33 cellular contexts compared by ENCODE assay signal in the genomic region with DNA sequence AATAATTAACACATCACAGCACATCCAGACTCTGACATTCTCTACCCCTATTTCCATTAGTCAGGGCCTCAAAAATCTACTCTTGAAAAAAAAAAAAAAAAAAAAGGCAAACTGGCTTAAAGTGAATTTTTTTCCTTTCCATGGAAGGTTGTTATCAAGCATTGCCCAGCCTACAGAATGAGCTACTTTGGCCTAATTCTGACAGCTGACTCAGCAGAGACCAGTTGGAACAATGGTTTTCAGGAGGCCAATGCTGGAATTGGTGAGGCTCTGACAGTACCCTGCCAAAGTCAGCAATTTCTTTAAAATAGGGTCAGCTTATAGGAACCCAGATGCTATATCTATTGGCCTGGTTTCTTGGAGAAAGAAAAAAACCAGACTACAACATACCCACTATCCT.
"Had no signal": no experiment of that assay in that cellular context is flagged by ENCODE, and none has a peak within 500 bp of the region (broad histone marks: within the 10 kb centered on the region; RNA-seq: fewer than 3 reads in every experiment).

No MANE protein-coding gene starts in this region.

- H2AFZ ChIP-seq: PC-9 had no signal

- H3K4me3 Mint-ChIP-seq: activated CD4-positive, alpha-beta memory T cell treated with anti-CD3 and anti-CD28 coated beads for 36 hours; activated naive CD4-positive, alpha-beta T cell treated with anti-CD3 and anti-CD28 coated beads for 36 hours; activated naive CD8-positive, alpha-beta T cell; activated naive CD8-positive, alpha-beta T cell treated with anti-CD3 and anti-CD28 coated beads, Interleukin-2, amount 50 U/mL, for 24 hours; activated T-cell treated with anti-CD3 and anti-CD28 coated beads, Interleukin-2, amount 50 U/mL, for 4 hours; activated T-helper 1 cell treated with anti-CD3 and anti-CD28 coated beads, Interleukin-12 subunit alpha, Interleukin-12 subunit beta, Interleukin-2, Interleukin-4 antibody, amounts not matched to agents 30 ng/mL and 10 ng/mL and 1 ng/mL, durations not matched to agents 14 hours and 24 hours and 36 hours; central memory CD8-positive, alpha-beta T cell; WTC11 had no signal

- DNase-seq: activated CD4-positive, alpha-beta memory T cell treated with anti-CD3 and anti-CD28 coated beads for 36 hours; activated CD4-positive, alpha-beta T cell treated with anti-CD3 and anti-CD28 coated beads for 4 hours; activated CD4-positive, alpha-beta T cell treated with anti-CD3 and anti-CD28 coated beads, Interleukin-2, amount 50 U/mL, for 1 hour; activated CD4-positive, CD25-positive, alpha-beta regulatory T cell treated with anti-CD3 and anti-CD28 coated beads, Interleukin-2, amount 50 U/mL, for 72 hours; activated CD8-positive, alpha-beta memory T cell treated with anti-CD3 and anti-CD28 coated beads, Interleukin-2, amount 50 U/mL, for 4 hours; activated gamma-delta T cell treated with Interleukin-2 at 50 U/mL for 16 hours; activated naive CD4-positive, alpha-beta T cell treated with anti-CD3 and anti-CD28 coated beads for 36 hours; activated naive CD8-positive, alpha-beta T cell treated with anti-CD3 and anti-CD28 coated beads, Interleukin-2, amount 50 U/mL, for 24 hours; activated T-cell treated with anti-CD3 and anti-CD28 coated beads for 4 hours; activated T-cell treated with anti-CD3 and anti-CD28 coated beads, Interleukin-2, amount 50 U/mL, for 4 hours; anterior cingulate cortex; MM.1S; MV-4-11; NCI-H1092; NCI-H1436 treated with DMSO at 0.1 percent for 48 hours; NCI-H1694 treated with DMSO at 0.1 percent for 48 hours; NCI-H2029; NCI-H345; NCI-H524 treated with DMSO at 0.1 percent for 48 hours; PC-9; SIG-M5; SW 1271; T1000 had no signal

- H3K4me3 ChIP-seq: cardiac muscle cell, PC-9 had no signal

- H3K36me3 ChIP-seq: cardiac muscle cell had no signal

- H3K27ac ChIP-seq: cardiac muscle cell, KMS-11, PC-9, RWPE1 had no signal

- H3K27ac Mint-ChIP-seq: activated CD4-positive, alpha-beta memory T cell treated with anti-CD3 and anti-CD28 coated beads for 36 hours; activated naive CD4-positive, alpha-beta T cell treated with anti-CD3 and anti-CD28 coated beads for 36 hours; activated naive CD8-positive, alpha-beta T cell; activated naive CD8-positive, alpha-beta T cell treated with anti-CD3 and anti-CD28 coated beads, Interleukin-2, amount 50 U/mL, for 24 hours; activated T-helper 1 cell treated with anti-CD3 and anti-CD28 coated beads, Interleukin-12 subunit alpha, Interleukin-12 subunit beta, Interleukin-2, Interleukin-4 antibody, amounts not matched to agents 30 ng/mL and 10 ng/mL and 1 ng/mL, durations not matched to agents 14 hours and 24 hours and 36 hours; WTC11 had no signal

- H3K9me3 Mint-ChIP-seq: activated CD4-positive, alpha-beta memory T cell treated with anti-CD3 and anti-CD28 coated beads for 36 hours; activated naive CD4-positive, alpha-beta T cell treated with anti-CD3 and anti-CD28 coated beads for 36 hours; activated naive CD8-positive, alpha-beta T cell treated with anti-CD3 and anti-CD28 coated beads, Interleukin-2, amount 50 U/mL, for 24 hours; activated T-cell treated with anti-CD3 and anti-CD28 coated beads, Interleukin-2, amount 50 U/mL, for 4 hours; activated T-helper 1 cell treated with anti-CD3 and anti-CD28 coated beads, Interleukin-12 subunit alpha, Interleukin-12 subunit beta, Interleukin-2, Interleukin-4 antibody, amounts not matched to agents 30 ng/mL and 10 ng/mL and 1 ng/mL, durations not matched to agents 14 hours and 24 hours and 36 hours; central memory CD8-positive, alpha-beta T cell; WTC11 had no signal

- H3K9ac ChIP-seq: KMS-11 had no signal

- H3K4me2 ChIP-seq: KMS-11, PC-9 had no signal

- H3K36me3 Mint-ChIP-seq: activated CD4-positive, alpha-beta memory T cell treated with anti-CD3 and anti-CD28 coated beads for 36 hours; activated naive CD8-positive, alpha-beta T cell; WTC11 had no signal

- ATAC-seq: activated naive CD8-positive, alpha-beta T cell treated with anti-CD3 and anti-CD28 coated beads, Interleukin-2, amount 50 U/mL, for 24 hours; activated T-cell treated with anti-CD3 and anti-CD28 coated beads, Interleukin-2, amount 50 U/mL, for 4 hours; Right ventricle myocardium inferior; WTC11 had no signal

- H3K4me1 Mint-ChIP-seq: activated naive CD8-positive, alpha-beta T cell treated with anti-CD3 and anti-CD28 coated beads, Interleukin-2, amount 50 U/mL, for 24 hours; central memory CD8-positive, alpha-beta T cell had no signal

- FAIRE-seq: RCC 7860, TTC549 had no signal

- H3K27me3 Mint-ChIP-seq: activated CD4-positive, alpha-beta memory T cell treated with anti-CD3 and anti-CD28 coated beads for 36 hours; activated naive CD8-positive, alpha-beta T cell; activated naive CD8-positive, alpha-beta T cell treated with anti-CD3 and anti-CD28 coated beads, Interleukin-2, amount 50 U/mL, for 24 hours; central memory CD8-positive, alpha-beta T cell had no signal

- H3K27me3 ChIP-seq: cardiac muscle cell had no signal
